ENCODE assay signal across 1 cellular context in the genomic region with DNA sequence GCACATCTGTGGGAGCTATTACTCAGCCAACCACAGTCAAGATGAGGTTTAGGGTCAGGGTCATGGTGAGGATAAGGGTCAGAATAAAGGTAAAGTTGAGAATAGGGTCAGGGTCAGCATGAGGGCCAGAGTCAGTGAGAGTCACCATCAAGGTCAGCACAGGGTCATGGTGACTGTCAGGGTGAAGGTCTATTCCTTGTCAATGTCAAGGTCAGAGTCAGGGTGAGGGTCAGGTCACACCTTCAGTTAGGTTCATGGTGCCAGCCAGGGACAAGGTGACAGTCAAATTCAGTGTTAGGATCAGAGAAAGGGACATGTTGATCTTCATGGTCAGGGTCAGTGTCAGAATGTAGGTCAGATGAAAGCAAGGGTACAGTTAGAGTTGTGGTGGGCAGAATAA.
A peak's percentile ranks its signal among the peaks of the same experiment; 100 is the strongest.
TF ChIP-seq lines count a peak whose summit lies in the region.

No MANE protein-coding gene starts in this region.

TF ChIP-seq in K562, 482 proteins besides CTCF, POLR2A, EP300 and RAD21 (continued from another document):
- TF ChIP-seq ESRRA (IDR thresholded peaks at IDR 0.05; ENCODE audit: borderline replicate concordance, low read depth): peak; percentile 28; the same call in 1 of the 2 replicates
